Comparison of ENCODE assay signal across 19 cellular contexts in genomic region chr12:125070117-125070516, GRCh38. TPM values are rescaled to one million over a fixed set of nuclear protein-coding genes. Genes with fewer than 3 reads are reported as not detected.
DNase-seq lines count a peak whose midpoint lies in the region; TF ChIP-seq lines count a peak whose summit lies in the region.
"Had no signal": no experiment of that assay in that cellular context is flagged by ENCODE, and none has a peak within 500 bp of the region (broad histone marks: within the 10 kb centered on the region; RNA-seq: fewer than 3 reads in every experiment).

No MANE protein-coding gene starts in this region.

- TF ChIP-seq CTCF in fibroblast of lung (conservative IDR thresholded peaks at IDR 0.05 in 1 of 2, IDR thresholded peaks at IDR 0.05 in 1 of 2; ENCODE audit: low read depth in 1 of 2, low read length in 2 of 2): peak in 1 of 2 donors; percentile 10
- TF ChIP-seq CTCF in parathyroid adenoma (IDR thresholded peaks at IDR 0.05): peak; percentile 8

- no peaks in the 10 kb centered on the region for H4K20me1 ChIP-seq in fibroblast of lung (ENCODE audit: control insufficient read depth, extremely low read depth, insufficient read depth, low read length)

- H3K79me2 ChIP-seq in fibroblast of lung (ENCODE audit: control insufficient read depth, insufficient read depth, low read length) (peaks cover 5% of the 10 kb centered on the region), parathyroid adenoma (peaks cover 2% of the 10 kb centered on the region)

- H2AFZ ChIP-seq in fibroblast of lung (ENCODE audit: low read length): no peak overlapping the region
- H2AFZ ChIP-seq in parathyroid adenoma: no peak overlapping the region

- peaks cover 5% of the 10 kb centered on the region for H3K36me3 ChIP-seq in fibroblast of lung (ENCODE audit: control insufficient read depth, insufficient read depth, low read length)
- no peaks in the 10 kb centered on the region for H3K36me3 ChIP-seq in parathyroid adenoma (ENCODE audit: control insufficient read depth, insufficient read depth, low read length)

- DNase-seq in NCI-H2107 treated with DMSO at 0.1 percent for 48 hours (lab: John Stamatoyannopoulos, UW; ENCODE audit: unreplicated experiment) (peak; percentile 13), NCI-H2107 (lab: John Stamatoyannopoulos, UW) (no peak), NCI-H526 treated with DMSO at 0.1 percent for 48 hours (lab: John Stamatoyannopoulos, UW) (peak; percentile 15), fibroblast of lung (ENCODE audit: low read depth in 2 of 2) (peak; percentile 12 to 19), hepatic stellate cell (ENCODE audit: low spot score) (no peak), NCI-H187 treated with DMSO at 0.1 percent for 48 hours (lab: John Stamatoyannopoulos, UW) (no peak), T-helper 1 cell (no peak)
- DNase-seq: activated naive CD4-positive, alpha-beta T cell treated with Interleukin-2 at 50 U/mL for 16 hours; CD4-positive, alpha-beta T cell; effector memory CD8-positive, alpha-beta T cell; GDM1; IMR-90; mesenchymal stem cell; NCI-H1048; NCI-H345; occipital lobe; stimulated activated CD4-positive, alpha-beta T cell treated with anti-CD3 and anti-CD28 coated beads, Interleukin-12 subunit alpha, Interleukin-12 subunit beta, amount 100 ng/mL, for 4 hours had no signal

- H3K9me3 ChIP-seq in fibroblast of lung (ENCODE audit: control insufficient read depth, insufficient read depth, low read depth, low read length) (no peaks in the 10 kb centered on the region), parathyroid adenoma (ENCODE audit: control insufficient read depth, low read length) (no peaks in the 10 kb centered on the region)
- H3K9me3 ChIP-seq: HAP-1 had no signal

- H3K27me3 ChIP-seq in fibroblast of lung (ENCODE audit: control insufficient read depth, insufficient read depth, low read length) (no peaks in the 10 kb centered on the region), parathyroid adenoma (ENCODE audit: control insufficient read depth, insufficient read depth, low read length) (no peaks in the 10 kb centered on the region)

- no peak overlapping the region for H3K4me2 ChIP-seq in fibroblast of lung (ENCODE audit: extremely low read depth, insufficient read depth, low read length)
- no peak overlapping the region for H3K4me2 ChIP-seq in parathyroid adenoma (ENCODE audit: low read length)

- H3K9ac ChIP-seq in fibroblast of lung (ENCODE audit: insufficient read depth, low read length): no peak overlapping the region
- H3K9ac ChIP-seq in parathyroid adenoma: no peak overlapping the region

- H3K27ac ChIP-seq in fibroblast of lung (ENCODE audit: insufficient read depth, low read length) (no peak overlapping the region), parathyroid adenoma (no peak overlapping the region)

- H3K4me1 ChIP-seq in fibroblast of lung (ENCODE audit: control insufficient read depth, extremely low read depth, insufficient read depth, low read length): peaks cover 4% of the 10 kb centered on the region
- no peaks in the 10 kb centered on the region for H3K4me1 ChIP-seq in parathyroid adenoma

- no peak overlapping the region for H3K4me3 ChIP-seq in fibroblast of lung (replicated peaks in 1 of 4; ENCODE audit: control extremely low read depth in 1 of 4, insufficient read depth in 1 of 4, low read depth in 3 of 4, low read length in 4 of 4)
- no peak overlapping the region for H3K4me3 ChIP-seq in parathyroid adenoma (ENCODE audit: low read depth, low read length)
- H3K4me3 ChIP-seq: HAP-1 had no signal

RNA-seq across cellular contexts. Expression of gene AACS, which starts 4.9 kb away (rescaled TPM):
- 16.7 and 31.5 TPM in 2 replicates for total RNA-seq in fibroblast of lung
- 19.2 and 24.7 TPM in 2 replicates for polyA plus RNA-seq in fibroblast of lung
- 24.6 and 29.0 TPM in 2 replicates for polyA plus RNA-seq in fibroblast of lung (2012)
- 52.3 and 129 TPM in 2 replicates for polyA minus RNA-seq in fibroblast of lung (ENCODE audit: low replicate concordance)

Comparison
In these comparisons a context has a peak if more than half of its experiments do, and no peak if none do; other contexts are left out.
1. DNase-seq: peak in NCI-H2107 treated with DMSO at 0.1 percent for 48 hours (single experiment), NCI-H526 treated with DMSO at 0.1 percent for 48 hours (single experiment) and fibroblast of lung (2 of 2); none in NCI-H2107 (single experiment), hepatic stellate cell (single experiment), NCI-H187 treated with DMSO at 0.1 percent for 48 hours (single experiment) and T-helper 1 cell (0 of 5).